In the genomic region with DNA sequence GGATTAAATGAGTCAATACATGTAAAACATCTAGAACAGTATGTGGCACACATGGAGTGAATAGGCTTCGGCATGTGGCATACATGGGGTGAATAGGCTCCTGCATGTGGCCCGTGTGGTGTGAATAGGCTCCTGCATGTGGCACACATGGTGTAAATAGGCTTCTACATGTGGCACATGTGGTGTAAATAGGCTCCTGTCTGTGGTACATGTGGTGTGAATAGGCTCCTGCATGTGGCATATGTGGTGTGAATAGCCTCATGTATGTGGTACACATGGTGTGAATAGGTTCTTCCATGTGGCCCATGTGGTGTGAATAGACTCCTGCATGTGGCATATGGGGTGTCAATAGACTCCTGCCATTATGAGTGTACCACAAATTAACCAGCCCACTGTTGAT, we compare ENCODE assay signal across 8 cellular contexts.
"Had no signal": no experiment of that assay in that cellular context is flagged by ENCODE, and none has a peak within 500 bp of the region (broad histone marks: within the 10 kb centered on the region; RNA-seq: fewer than 3 reads in every experiment).

No MANE protein-coding gene starts in this region.

- H3K4me3 ChIP-seq: GM12878 had no signal

- ATAC-seq: GM12878 had no signal

- DNase-seq: GDM1, GF-D8 had no signal

- FAIRE-seq: G401.6, GM12878, GM12891, GM12892, GM18507, GM19239 had no signal
